1 cellular context compared by ENCODE assay signal in the genomic region with DNA sequence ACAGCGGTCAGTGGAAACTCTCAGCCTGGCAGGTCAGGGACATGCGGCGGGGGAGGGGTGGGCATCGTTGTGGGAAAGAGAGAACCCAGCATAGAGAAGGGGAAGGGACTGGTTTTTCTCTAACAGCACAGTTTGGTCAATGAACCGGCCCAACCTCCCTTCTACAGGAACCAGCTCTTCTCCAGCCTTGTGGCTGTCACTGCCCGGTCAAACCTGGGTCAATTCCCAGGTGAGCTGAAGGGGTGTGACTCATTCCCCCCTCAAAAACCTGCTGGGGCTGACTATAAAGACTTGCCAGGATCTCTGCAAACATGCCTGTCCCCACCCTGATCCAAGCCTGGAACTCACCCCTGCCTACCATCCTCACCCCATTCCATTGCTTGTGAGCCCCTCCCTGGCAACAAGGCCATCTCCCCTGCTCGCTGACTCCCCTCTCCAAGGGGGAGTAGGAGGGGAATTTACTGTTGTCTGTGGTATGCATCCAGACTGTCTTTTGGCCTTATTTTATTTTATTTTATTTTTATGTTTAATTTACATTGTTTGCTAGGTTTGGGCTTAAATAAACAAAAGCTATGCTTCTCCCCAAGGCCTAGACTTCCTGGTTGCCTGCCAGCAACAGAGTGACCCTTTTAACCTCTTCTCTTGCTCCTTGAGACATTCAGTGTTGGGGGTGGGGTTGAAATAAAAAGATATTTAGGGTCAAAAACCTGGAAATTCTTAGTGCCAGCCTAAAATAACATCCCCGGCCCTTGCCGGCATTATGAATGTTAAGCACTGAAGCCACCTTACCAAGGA.
TF ChIP-seq lines count a peak whose summit lies in the region.

No MANE protein-coding gene starts in this region.

TF ChIP-seq in HEK293, 187 proteins besides CTCF, POLR2A, EP300 and RAD21:
- TF ChIP-seq, protein P1, sequence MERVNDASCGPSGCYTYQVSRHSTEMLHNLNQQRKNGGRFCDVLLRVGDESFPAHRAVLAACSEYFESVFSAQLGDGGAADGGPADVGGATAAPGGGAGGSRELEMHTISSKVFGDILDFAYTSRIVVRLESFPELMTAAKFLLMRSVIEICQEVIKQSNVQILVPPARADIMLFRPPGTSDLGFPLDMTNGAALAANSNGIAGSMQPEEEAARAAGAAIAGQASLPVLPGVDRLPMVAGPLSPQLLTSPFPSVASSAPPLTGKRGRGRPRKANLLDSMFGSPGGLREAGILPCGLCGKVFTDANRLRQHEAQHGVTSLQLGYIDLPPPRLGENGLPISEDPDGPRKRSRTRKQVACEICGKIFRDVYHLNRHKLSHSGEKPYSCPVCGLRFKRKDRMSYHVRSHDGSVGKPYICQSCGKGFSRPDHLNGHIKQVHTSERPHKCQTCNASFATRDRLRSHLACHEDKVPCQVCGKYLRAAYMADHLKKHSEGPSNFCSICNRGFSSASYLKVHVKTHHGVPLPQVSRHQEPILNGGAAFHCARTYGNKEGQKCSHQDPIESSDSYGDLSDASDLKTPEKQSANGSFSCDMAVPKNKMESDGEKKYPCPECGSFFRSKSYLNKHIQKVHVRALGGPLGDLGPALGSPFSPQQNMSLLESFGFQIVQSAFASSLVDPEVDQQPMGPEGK (tag by site-specific recombination; IDR thresholded peaks at IDR 0.05), result 0 out of 2 replicates have a peak, but pooled peaks have one; percentile 23
- TF ChIP-seq ZNF423 (tag by site-specific recombination; IDR thresholded peaks at IDR 0.05), result no peak
